Comparison of ENCODE assay signal across 22 cellular contexts in genomic region chr4:152392079-152392478, GRCh38.
"Had no signal": no experiment of that assay in that cellular context is flagged by ENCODE, and none has a peak within 500 bp of the region (broad histone marks: within the 10 kb centered on the region; RNA-seq: fewer than 3 reads in every experiment).

No MANE protein-coding gene starts in this region.

- H3K4me2 ChIP-seq: neural progenitor cell, smooth muscle cell had no signal

- ATAC-seq: activated CD8-positive, alpha-beta T cell treated with anti-CD3 and anti-CD28 coated beads, Interleukin-2, amount 10 ng/mL, durations not matched to agents 7 days and 5 days; body of pancreas; esophagus mucosa; gastroesophageal sphincter; left lobe of liver; naive thymus-derived CD8-positive, alpha-beta T cell; right lobe of liver; T-helper 17 cell had no signal

- H3K4me3 ChIP-seq: body of pancreas, gastroesophageal sphincter, lung, neural progenitor cell, right lobe of liver, smooth muscle cell, testis, vagina had no signal

- H3K27me3 ChIP-seq: body of pancreas, gastroesophageal sphincter, neural progenitor cell, right lobe of liver, testis, vagina had no signal

- H3K36me3 ChIP-seq: gastroesophageal sphincter, neural progenitor cell, right lobe of liver, vagina had no signal

- H3K9ac ChIP-seq: neural progenitor cell had no signal

- H3K9me3 ChIP-seq: body of pancreas, gastroesophageal sphincter, right lobe of liver, testis, vagina had no signal

- H3K27ac ChIP-seq: body of pancreas, gastroesophageal sphincter, neural progenitor cell, right lobe of liver, testis, vagina had no signal

- H3K4me1 ChIP-seq: body of pancreas, gastroesophageal sphincter, neural progenitor cell, right lobe of liver, testis, vagina had no signal

- DNase-seq: activated CD4-positive, alpha-beta T cell treated with anti-CD3 and anti-CD28 coated beads, Interleukin-2, amount 10 ng/mL, durations not matched to agents 7 days and 5 days; activated CD8-positive, alpha-beta T cell treated with anti-CD3 and anti-CD28 coated beads, Interleukin-2, amount 10 ng/mL, durations not matched to agents 7 days and 5 days; activated gamma-delta T cell treated with Interleukin-2 at 50 U/mL for 16 hours; anterior cingulate cortex; body of pancreas; effector CD8-positive, alpha-beta T cell; head of caudate nucleus; islet precursor cell; naive thymus-derived CD8-positive, alpha-beta T cell; posterior cingulate gyrus; right lobe of liver; stimulated activated CD4-positive, alpha-beta T cell treated with anti-CD3 and anti-CD28 coated beads, Interleukin-4, amount 100 ng/mL, for 1 hour; stimulated activated naive CD4-positive, alpha-beta T cell; T-helper 17 cell; testis had no signal

- H2AFZ ChIP-seq: neural progenitor cell had no signal
